8 cellular contexts compared by ENCODE assay signal in the genomic region with DNA sequence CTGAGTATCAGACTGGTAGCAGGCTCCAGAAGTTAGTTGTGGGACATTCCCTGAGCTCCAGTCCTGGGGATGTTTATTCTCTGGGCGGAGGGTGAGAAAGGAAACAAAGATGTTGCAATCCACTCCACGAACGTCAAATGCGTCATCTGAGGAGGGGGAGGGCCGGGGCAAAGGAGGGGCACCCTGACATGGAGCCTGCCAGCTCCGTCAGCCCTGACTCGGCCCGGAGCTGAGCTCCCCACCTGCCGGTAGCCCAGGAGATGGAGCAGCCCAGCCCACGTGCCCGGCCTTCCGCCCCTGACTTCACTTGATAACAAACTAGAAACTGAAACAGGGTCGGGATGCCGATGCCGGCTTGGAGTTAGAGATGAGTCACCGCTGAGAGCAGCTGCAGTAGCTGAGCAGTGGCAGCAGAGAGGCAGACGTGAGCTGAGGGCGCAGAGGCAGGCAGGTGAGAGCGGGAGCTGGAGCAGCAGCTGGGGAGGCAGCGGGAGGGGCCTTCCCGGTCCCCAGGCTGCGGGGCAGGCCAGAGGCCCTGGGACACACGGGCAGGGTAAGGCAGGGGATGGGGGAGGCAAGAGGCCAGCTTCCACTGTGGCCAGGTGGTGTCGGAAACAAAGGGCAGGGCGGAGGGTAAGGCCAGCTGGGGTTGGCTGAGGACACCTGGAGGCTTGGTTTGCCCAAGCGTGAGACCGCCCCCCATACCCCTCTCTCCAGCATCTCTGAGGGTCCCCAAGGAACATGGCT. TPM values are rescaled to one million over a fixed set of nuclear protein-coding genes. Genes with fewer than 3 reads are reported as not detected.
DNase-seq lines count a peak whose midpoint lies in the region; ATAC-seq, FAIRE-seq and TF ChIP-seq lines count a peak whose summit lies in the region.

A gene (plus strand): TSS at position 391 of the 747 bp plus-strand sequence. CDS start 351 bp downstream, at position 742.

- H4K20me1 ChIP-seq in PC-9 (ENCODE audit: insufficient read depth), result no peaks in the 10 kb centered on the region

- H3K36me3 ChIP-seq in PC-9 (ENCODE audit: low read depth) (no peaks in the 10 kb centered on the region), esophagus (ENCODE audit: control insufficient read depth in 2 of 2, insufficient read depth in 2 of 2, low read length in 1 of 2) (no peaks in the 10 kb centered on the region), muscle layer of colon (ENCODE audit: insufficient read depth, low read length) (no peaks in the 10 kb centered on the region)

- peak; percentile 91 for FAIRE-seq in HTR-8/SVneo (lab: Jason Lieb, UNC)

- H3K4me3 ChIP-seq in PC-9, result peak within 1 kb of the TSS; percentile 33; the same call in 1 of the 2 replicates
- peak within 1 kb of the TSS; percentile 60 to 66 for H3K4me3 ChIP-seq in esophagus (ENCODE audit: low read depth in 1 of 2, low read length in 2 of 2)
- peak within 1 kb of the TSS; percentile 52 to 63 for H3K4me3 ChIP-seq in muscle layer of colon (ENCODE audit: low read depth in 1 of 2, low read length in 2 of 2)

- H3K9me2 ChIP-seq in PC-9 (ENCODE audit: insufficient read depth), result no peaks in the 10 kb centered on the region

- CTCF ChIA-PET in PC-9 (lab: Charles Lee), result interaction anchor here (0.6 to 1.4 kb wide), 3 partner anchors 17 to 240 kb away, joined by 3 to 7 read pairs (median 6); a partner anchor contains a TSS

- POLR2A ChIA-PET in PC-9 (lab: Charles Lee; ENCODE audit: unreplicated experiment), result interaction anchor here (0.6 to 0.9 kb wide), 3 partner anchors 18 to 171 kb away, joined by 3 to 9 read pairs (median 7); a partner anchor contains a TSS

- H3F3A ChIP-seq in PC-9 (ENCODE audit: insufficient read depth, low read depth), result peaks cover 17% of the 10 kb centered on the region

- peak within 1 kb of the TSS; percentile 53 for H3K9ac ChIP-seq in muscle layer of colon (ENCODE audit: low read length)

- peak; percentile 67 for ATAC-seq in GM21381 (IDR thresholded peaks at IDR 0.05; ENCODE audit: unreplicated experiment)

- H3K4me1 ChIP-seq in PC-9 (replicated peaks; ENCODE audit: insufficient read depth), result peaks cover 29% of the 10 kb centered on the region
- H3K4me1 ChIP-seq in esophagus (ENCODE audit: control insufficient read depth in 2 of 2, insufficient read depth in 2 of 2, low read length in 1 of 2), result peaks cover 3 to 19% of the 10 kb centered on the region in 2 donors
- peaks cover 19% of the 10 kb centered on the region for H3K4me1 ChIP-seq in muscle layer of colon (ENCODE audit: insufficient read depth, low read length)

- 1 to 6% methylated on average over 23 to 27 of the region's 27 CpGs for whole genome bisulfite sequencing in esophagus, 2 donors

- no peak within 1 kb of the TSS; the same call in 1 of the 2 replicates for H2AFZ ChIP-seq in PC-9

- H3K27me3 ChIP-seq in PC-9 (ENCODE audit: insufficient read depth, low read depth) (no peaks in the 10 kb centered on the region), esophagus (ENCODE audit: control insufficient read depth in 1 of 2, insufficient read depth in 2 of 2, low read length in 2 of 2) (no peaks in the 10 kb centered on the region), muscle layer of colon (ENCODE audit: control insufficient read depth in 1 of 2, insufficient read depth in 2 of 2, low read length in 2 of 2) (no peaks in the 10 kb centered on the region)

- DNase-seq in DMS 273 (lab: John Stamatoyannopoulos, UW; ENCODE audit: unreplicated experiment) (peak; percentile 87), HTR-8/SVneo (ENCODE audit: insufficient read length, low spot score) (peak; percentile 96), PC-9 (peak; percentile 94)
- peak; percentile 95 for DNase-seq in activated T-cell treated with anti-CD3 and anti-CD28 coated beads, Interleukin-2, amount 50 U/mL, for 1 hour
- peak; percentile 84 for DNase-seq in stimulated activated CD8-positive, alpha-beta memory T cell treated with anti-CD3 and anti-CD28 coated beads, Interleukin-7, amount 100 ng/mL, for 24 hours (ENCODE audit: low read depth)

- no TSS peak for BruUV-seq in PC-9 (replicated peaks; lab: Mats Ljungman, UMichigan)

- intact Hi-C loops in PC-9 (cut with micrococcal nuclease; ENCODE audit: unreplicated experiment), result loop anchor here (1.0 kb wide), 2 partner anchors 16 to 63 kb away; no protein-coding TSS in a partner anchor

- H3K9me3 ChIP-seq in PC-9 (ENCODE audit: insufficient read depth, low read depth) (no peaks in the 10 kb centered on the region), esophagus (ENCODE audit: control insufficient read depth in 2 of 2, insufficient read depth in 1 of 2, low read depth in 1 of 2, low read length in 1 of 2) (no peaks in the 10 kb centered on the region), muscle layer of colon (ENCODE audit: low read length) (no peaks in the 10 kb centered on the region)

- H3K27ac ChIP-seq in PC-9 (peak within 1 kb of the TSS; percentile 79), esophagus (ENCODE audit: low read depth in 2 of 2, low read length in 1 of 2) (peak within 1 kb of the TSS; percentile 94 to 98), muscle layer of colon (ENCODE audit: low read depth, low read length) (peak within 1 kb of the TSS; percentile 80)

- peak within 1 kb of the TSS; percentile 69 for H3K4me2 ChIP-seq in PC-9

- no peaks in the 10 kb centered on the region for H3K79me2 ChIP-seq in PC-9 (ENCODE audit: low read depth)

- no peak; the same call in 1 of the 2 replicates for TF ChIP-seq CTCF in PC-9 (conservative IDR thresholded peaks at IDR 0.05)

RNA-seq across cellular contexts. Expression of the gene that starts here (rescaled TPM):
- 2.5 and 5.2 TPM in 2 replicates for total RNA-seq in PC-9 (2021)
- 10 to 100 TPM; 25.1 to 30.4 TPM for polyA plus RNA-seq in esophagus

Comparison
In these comparisons a context has a peak if more than half of its experiments do, and no peak if none do; other contexts are left out.
1. Peak in every context shown above with its lines: DNase-seq, ATAC-seq, H3K4me3 ChIP-seq and H3K27ac ChIP-seq.